In the genomic region with DNA sequence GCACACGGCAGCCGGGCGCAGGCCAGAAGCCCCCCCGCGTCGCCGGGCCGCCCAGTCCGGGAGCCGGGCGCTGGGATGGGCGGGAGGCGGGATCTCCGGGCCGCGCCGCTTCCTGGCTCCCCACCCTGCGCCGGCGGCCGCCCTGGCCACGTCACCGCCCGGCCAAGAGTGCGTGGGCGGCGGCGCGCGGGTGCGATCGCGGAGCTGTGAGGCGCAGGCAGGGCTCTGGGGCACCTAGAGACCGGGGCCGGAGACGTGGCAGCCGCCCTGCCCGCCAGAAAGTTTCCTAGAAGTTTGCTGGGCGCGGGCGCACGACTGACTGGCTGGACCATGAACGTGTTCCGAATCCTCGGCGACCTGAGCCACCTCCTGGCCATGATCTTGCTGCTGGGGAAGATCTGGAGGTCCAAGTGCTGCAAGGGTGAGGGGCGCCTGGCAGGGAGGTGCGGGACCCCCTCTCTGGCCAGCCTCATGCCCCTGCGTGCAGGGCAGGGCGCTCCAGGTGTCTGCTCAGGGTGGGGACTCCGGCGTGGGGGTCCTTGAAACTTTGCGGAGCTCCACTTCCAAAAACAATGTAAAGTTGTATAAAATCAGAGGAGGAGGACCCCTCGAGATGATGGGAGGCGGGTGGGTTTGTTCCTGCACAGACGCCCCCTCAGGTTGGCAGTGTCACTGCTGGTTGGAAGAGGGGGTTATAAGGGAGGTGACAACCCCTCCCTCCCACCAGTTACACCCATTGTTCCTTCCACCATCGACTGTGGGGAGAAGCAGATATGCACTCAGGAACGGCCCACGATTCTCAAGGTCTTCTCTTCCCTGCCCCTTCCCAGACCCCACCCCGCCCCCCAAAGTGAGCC, we compare ENCODE assay signal across 8 cellular contexts. TPM values are rescaled to one million over a fixed set of nuclear protein-coding genes. Genes with fewer than 3 reads are reported as not detected.
DNase-seq lines count a peak whose midpoint lies in the region; ATAC-seq and TF ChIP-seq lines count a peak whose summit lies in the region.

A gene (plus strand): TSS at position 193 of the 857 bp plus-strand sequence. CDS start 138 bp downstream, at position 331.

- H3K4me3 ChIP-seq in adrenal gland (peak within 1 kb of the TSS in 2 of 4 donors; percentile 29 to 68), right cardiac atrium (ENCODE audit: low read length) (peak within 1 kb of the TSS; percentile 43)

- no peaks in the 10 kb centered on the region for H3K36me3 ChIP-seq in adrenal gland (replicated peaks in 1 of 2)

- H3K27me3 ChIP-seq in adrenal gland = peaks cover 3% of the 10 kb centered on the region
- H3K27me3 ChIP-seq in right cardiac atrium (ENCODE audit: control insufficient read depth, insufficient read depth) = no peaks in the 10 kb centered on the region

- WGBS in adrenal gland, 4 donors = 5 to 30% (median 14%) methylated on average over 8 to 61 of the region's 61 CpGs
- WGBS in right cardiac atrium = 5% methylated on average over 61 of the region's 61 CpGs

- peaks cover 0 to 11% of the 10 kb centered on the region in 2 donors for H3K4me1 ChIP-seq in adrenal gland (replicated peaks in 1 of 2)
- H3K4me1 ChIP-seq in right cardiac atrium (ENCODE audit: control insufficient read depth, insufficient read depth, low read length) = no peaks in the 10 kb centered on the region

- TF ChIP-seq POLR2A in adrenal gland (IDR thresholded peaks at IDR 0.05) = no peak

- DNase-seq in GM20000 (ENCODE audit: low spot score) = peak; percentile 92
- peak; percentile 74 for DNase-seq in RPMI7951 (ENCODE audit: low read depth)
- peak; percentile 48 to 69 (median 55) for DNase-seq in adrenal gland
- DNase-seq in right cardiac atrium = peak; percentile 84 to 92 (median 90)
- peak; percentile 86 for DNase-seq in sciatic nerve (ENCODE audit: low spot score)
- no peak for DNase-seq in NCI-H187 treated with DMSO at 0.1 percent for 48 hours (lab: John Stamatoyannopoulos, UW)

- H3K9me3 ChIP-seq in adrenal gland (replicated peaks in 1 of 3) = no peaks in the 10 kb centered on the region
- H3K9me3 ChIP-seq in right cardiac atrium (ENCODE audit: control insufficient read depth, low read length) = no peaks in the 10 kb centered on the region

- ATAC-seq in right cardiac atrium (peak; percentile 87 to 91), sciatic nerve (peak; percentile 86), GM18498 (IDR thresholded peaks at IDR 0.05; ENCODE audit: unreplicated experiment) (no peak), GM19395 (IDR thresholded peaks at IDR 0.05; ENCODE audit: unreplicated experiment) (no peak)

- no peak for TF ChIP-seq CTCF in GM20000 (IDR thresholded peaks at IDR 0.05; ENCODE audit: extremely low read depth, missing control alignments)
- peak in 1 of 6 experiments; percentile 10 for TF ChIP-seq CTCF in adrenal gland (IDR thresholded peaks at IDR 0.05)

- intact Hi-C loops in adrenal gland (cut with DNase I) (no loop called here), right cardiac atrium (cut with DNase I) (loop anchor here in 1 of 4 donors (10.0 kb wide), 1 partner anchor 53 kb away; no protein-coding TSS in a partner anchor), sciatic nerve (cut with DNase I) (no loop called here)

- H3K27ac ChIP-seq in adrenal gland = peak within 1 kb of the TSS in 1 of 5 donors; percentile 36
- no peak within 1 kb of the TSS for H3K27ac ChIP-seq in right cardiac atrium (ENCODE audit: low read length)

RNA-seq across cellular contexts. Expression of the gene that starts here (rescaled TPM):
- 75.3 and 82.1 TPM in 2 replicates for total RNA-seq in RPMI7951 (2014; rRNA removed; shearing (Covaris generic))
- total RNA-seq in adrenal gland (10 to 100 TPM in 3 of 8 donors, 1 to 10 TPM in 5; 5.1 to 18.0 (median 8.3) TPM), right cardiac atrium (1 to 10 TPM; 5.0 to 8.3 (median 7.4) TPM), sciatic nerve (15.4 TPM)
- polyA plus RNA-seq in adrenal gland (10 to 100 TPM in 2 of 3 donors, 1 to 10 TPM in 1; 8.0 to 11.0 (median 10.2) TPM), right cardiac atrium (7.9 TPM)

Comparison
In these comparisons a context has a peak if more than half of its experiments do, and no peak if none do; other contexts are left out.
1. ATAC-seq: peak in right cardiac atrium (2 of 2) and sciatic nerve (single experiment); none in GM18498 (single experiment) and GM19395 (single experiment).